ENCODE assay signal across 17 cellular contexts in the genomic region with DNA sequence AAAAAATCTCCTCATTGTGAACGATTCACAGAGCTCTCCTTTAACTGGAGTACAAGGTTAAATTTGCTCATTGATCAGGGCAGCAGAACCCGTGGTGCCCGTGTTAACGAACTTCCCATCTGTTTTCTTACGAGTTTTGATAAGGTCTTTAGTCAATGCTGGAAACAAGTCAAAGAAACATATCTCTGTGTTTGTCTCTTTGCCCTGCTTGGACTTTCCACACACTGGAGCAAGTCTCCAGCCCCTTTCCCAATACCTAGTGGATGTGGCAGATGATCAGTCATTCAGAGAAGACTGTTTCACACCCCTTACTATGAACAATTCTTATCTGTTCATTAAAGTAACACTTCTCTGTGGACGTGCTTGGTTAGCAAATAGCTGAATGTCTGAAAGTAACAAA.
DNase-seq lines count a peak whose midpoint lies in the region; ATAC-seq and TF ChIP-seq lines count a peak whose summit lies in the region.
"Had no signal": no experiment of that assay in that cellular context is flagged by ENCODE, and none has a peak within 500 bp of the region (broad histone marks: within the 10 kb centered on the region; RNA-seq: fewer than 3 reads in every experiment).

No MANE protein-coding gene starts in this region.

- no peak for DNase-seq in activated T-cell treated with anti-CD3 and anti-CD28 coated beads, Interleukin-2, amount 50 U/mL, for 24 hours
- DNase-seq in activated T-cell treated with anti-CD3 and anti-CD28 coated beads, Interleukin-2, amount 50 U/mL, for 1 hour, result no peak
- no peak for DNase-seq in OCI-LY7 (ENCODE audit: low spot score)
- no peak for DNase-seq in effector memory CD8-positive, alpha-beta T cell
- no peak for DNase-seq in stimulated activated effector memory CD8-positive, alpha-beta T cell treated with anti-CD3 and anti-CD28 coated beads, Interleukin-12 subunit alpha, Interleukin-12 subunit beta, amount 100 ng/mL, for 72 hours (ENCODE audit: low spot score in 2 of 2)
- no peak for DNase-seq in ovary
- no peak for DNase-seq in COR-L47 (lab: John Stamatoyannopoulos, UW)
- DNase-seq in OCI-M1 (lab: John Stamatoyannopoulos, UW), result no peak
- DNase-seq: ACHN; esophagus squamous epithelium; head of caudate nucleus; kidney; NCI-H2107; pancreas; stimulated activated naive CD4-positive, alpha-beta T cell; uterus had no signal

- H3K27ac ChIP-seq in OCI-LY7 (ENCODE audit: low read depth, low read length, poor library complexity, severe bottlenecking) (no peak overlapping the region), ovary (no peak overlapping the region)
- H3K27ac ChIP-seq: pancreas had no signal

- H3K36me3 ChIP-seq in OCI-LY7 (ENCODE audit: insufficient read depth, low read length), result peaks cover 45% of the 10 kb centered on the region
- H3K36me3 ChIP-seq in ovary, result no peaks in the 10 kb centered on the region
- H3K36me3 ChIP-seq: esophagus squamous epithelium, pancreas, uterus had no signal

- H3K9me3 ChIP-seq in OCI-LY7 (ENCODE audit: low read length) (no peaks in the 10 kb centered on the region; the same call in 1 of the 2 replicates), ovary (no peaks in the 10 kb centered on the region)
- H3K9me3 ChIP-seq: esophagus squamous epithelium, pancreas, uterus had no signal

- peak; percentile 31 for ATAC-seq in effector memory CD8-positive, alpha-beta T cell (replicated peaks)
- peak; percentile 79 for ATAC-seq in stimulated activated effector memory CD8-positive, alpha-beta T cell treated with anti-CD3 and anti-CD28 coated beads, Interleukin-12 subunit alpha, Interleukin-12 subunit beta, amount 100 ng/mL, for 72 hours
- ATAC-seq: pancreas had no signal

- H3K9me2 ChIP-seq in OCI-LY7 (ENCODE audit: insufficient read depth, low read length), result no peaks in the 10 kb centered on the region

- TF ChIP-seq CTCF in OCI-LY7 (conservative IDR thresholded peaks at IDR 0.05; ENCODE audit: low read length) (no peak), ovary (IDR thresholded peaks at IDR 0.05) (no peak)

- peaks cover 32% of the 10 kb centered on the region for H3K79me2 ChIP-seq in OCI-LY7 (ENCODE audit: insufficient read depth, low read depth, low read length)

- WGBS in ovary, 3 donors, result 69 to 79% (median 74%) methylated on average over 6 of the region's 6 CpGs

- TF ChIP-seq EP300 in ovary (IDR thresholded peaks at IDR 0.05), result no peak

- POLR2A ChIA-PET in OCI-LY7 (lab: Charles Lee), result interaction anchor here (0.7 to 9.4 kb wide), 12 partner anchors 8 to 120 kb away, joined by 3 to 139 read pairs (median 4); a partner anchor contains a TSS

- no peak for TF ChIP-seq POLR2A in ovary (IDR thresholded peaks at IDR 0.05)

- CTCF ChIA-PET in OCI-LY7 (lab: Charles Lee; ENCODE audit: unreplicated experiment), result no interaction called here

- H3K27me3 ChIP-seq in ovary, result no peaks in the 10 kb centered on the region
- H3K27me3 ChIP-seq: esophagus squamous epithelium, pancreas, uterus had no signal

- peaks cover 93% of the 10 kb centered on the region for H3K4me1 Mint-ChIP-seq in activated T-cell treated with anti-CD3 and anti-CD28 coated beads, Interleukin-2, amount 50 U/mL, for 24 hours (ENCODE audit: low read depth)
- peaks cover 24 to 51% of the 10 kb centered on the region in 2 donors for H3K4me1 Mint-ChIP-seq in effector memory CD8-positive, alpha-beta T cell (ENCODE audit: low read depth in 2 of 2)
- peaks cover 66% of the 10 kb centered on the region for H3K4me1 Mint-ChIP-seq in stimulated activated effector memory CD8-positive, alpha-beta T cell treated with anti-CD3 and anti-CD28 coated beads, Interleukin-12 subunit alpha, Interleukin-12 subunit beta, amount 100 ng/mL, for 72 hours

- H4K20me1 ChIP-seq in OCI-LY7 (ENCODE audit: insufficient read depth, low read length), result no peaks in the 10 kb centered on the region

- peak overlapping the region; percentile 86 for H3K27ac Mint-ChIP-seq in activated T-cell treated with anti-CD3 and anti-CD28 coated beads, Interleukin-2, amount 50 U/mL, for 24 hours
- peak overlapping the region; percentile 21 to 82 for H3K27ac Mint-ChIP-seq in effector memory CD8-positive, alpha-beta T cell
- peak overlapping the region; percentile 84 for H3K27ac Mint-ChIP-seq in stimulated activated effector memory CD8-positive, alpha-beta T cell treated with anti-CD3 and anti-CD28 coated beads, Interleukin-12 subunit alpha, Interleukin-12 subunit beta, amount 100 ng/mL, for 72 hours

- H3K36me3 Mint-ChIP-seq in activated T-cell treated with anti-CD3 and anti-CD28 coated beads, Interleukin-2, amount 50 U/mL, for 24 hours (ENCODE audit: low read depth), result peaks cover 84% of the 10 kb centered on the region
- no peaks in the 10 kb centered on the region for H3K36me3 Mint-ChIP-seq in effector memory CD8-positive, alpha-beta T cell (ENCODE audit: insufficient read depth)
- H3K36me3 Mint-ChIP-seq in stimulated activated effector memory CD8-positive, alpha-beta T cell treated with anti-CD3 and anti-CD28 coated beads, Interleukin-12 subunit alpha, Interleukin-12 subunit beta, amount 100 ng/mL, for 72 hours, result peaks cover 36% of the 10 kb centered on the region

- H3K4me3 Mint-ChIP-seq in activated T-cell treated with anti-CD3 and anti-CD28 coated beads, Interleukin-2, amount 50 U/mL, for 24 hours, result peak overlapping the region; percentile 8
- H3K4me3 Mint-ChIP-seq in effector memory CD8-positive, alpha-beta T cell, result no peak overlapping the region
- peak overlapping the region; percentile 18 for H3K4me3 Mint-ChIP-seq in stimulated activated effector memory CD8-positive, alpha-beta T cell treated with anti-CD3 and anti-CD28 coated beads, Interleukin-12 subunit alpha, Interleukin-12 subunit beta, amount 100 ng/mL, for 72 hours
- H3K4me3 Mint-ChIP-seq: dendritic cell treated with granulocyte-macrophage colony-stimulating factor and Interleukin-4, amounts not matched to agents 40 ng/mL and 50 ng/mL, for 4 days had no signal

- intact Hi-C loops in OCI-LY7 (cut with micrococcal nuclease; ENCODE audit: unreplicated experiment), result no loop called here
- intact Hi-C loops in ovary (cut with DNase I), result no loop called here

- no peak overlapping the region for H2AFZ ChIP-seq in OCI-LY7 (ENCODE audit: low read length)

- H3K4me1 ChIP-seq in OCI-LY7 (ENCODE audit: insufficient read depth, low read length, poor library complexity, severe bottlenecking) (peaks cover 63% of the 10 kb centered on the region), ovary (ENCODE audit: insufficient read depth) (peaks cover 6% of the 10 kb centered on the region)

- H3K9me3 Mint-ChIP-seq in activated T-cell treated with anti-CD3 and anti-CD28 coated beads, Interleukin-2, amount 50 U/mL, for 24 hours, result peaks cover 6% of the 10 kb centered on the region
- no peaks in the 10 kb centered on the region for H3K9me3 Mint-ChIP-seq in effector memory CD8-positive, alpha-beta T cell
- H3K9me3 Mint-ChIP-seq in stimulated activated effector memory CD8-positive, alpha-beta T cell treated with anti-CD3 and anti-CD28 coated beads, Interleukin-12 subunit alpha, Interleukin-12 subunit beta, amount 100 ng/mL, for 72 hours, result peaks cover 3% of the 10 kb centered on the region
- H3K9me3 Mint-ChIP-seq: dendritic cell treated with granulocyte-macrophage colony-stimulating factor and Interleukin-4, amounts not matched to agents 40 ng/mL and 50 ng/mL, for 4 days had no signal

- H3K4me2 ChIP-seq in OCI-LY7 (ENCODE audit: low read length), result 0 out of 2 replicates have a peak overlapping the region, but pooled peaks have one; percentile 2

- no TSS peak for BruUV-seq in OCI-LY7 (replicated peaks; lab: Mats Ljungman, UMichigan)

- no peaks in the 10 kb centered on the region for H3K27me3 Mint-ChIP-seq in activated T-cell treated with anti-CD3 and anti-CD28 coated beads, Interleukin-2, amount 50 U/mL, for 24 hours
- no peaks in the 10 kb centered on the region for H3K27me3 Mint-ChIP-seq in effector memory CD8-positive, alpha-beta T cell
- H3K27me3 Mint-ChIP-seq: dendritic cell treated with granulocyte-macrophage colony-stimulating factor and Interleukin-4, amounts not matched to agents 40 ng/mL and 50 ng/mL, for 4 days had no signal

- no peak overlapping the region for H3K4me3 ChIP-seq in OCI-LY7 (ENCODE audit: low read depth, low read length, poor library complexity, severe bottlenecking)
- no peak overlapping the region for H3K4me3 ChIP-seq in ovary
- H3K4me3 ChIP-seq: esophagus squamous epithelium, pancreas, uterus had no signal

Comparison
In these comparisons a context has a peak if more than half of its experiments do, and no peak if none do; other contexts are left out.
1. H3K4me3 Mint-ChIP-seq: peak in activated T-cell treated with anti-CD3 and anti-CD28 coated beads, Interleukin-2, amount 50 U/mL, for 24 hours (single experiment) and stimulated activated effector memory CD8-positive, alpha-beta T cell treated with anti-CD3 and anti-CD28 coated beads, Interleukin-12 subunit alpha, Interleukin-12 subunit beta, amount 100 ng/mL, for 72 hours (single experiment); none in effector memory CD8-positive, alpha-beta T cell (0 of 2).
2. Peak in every context shown above with its lines, with median percentiles within 50 percentile points of each other: H3K27ac Mint-ChIP-seq.